12 cellular contexts compared by ENCODE assay signal in the genomic region with DNA sequence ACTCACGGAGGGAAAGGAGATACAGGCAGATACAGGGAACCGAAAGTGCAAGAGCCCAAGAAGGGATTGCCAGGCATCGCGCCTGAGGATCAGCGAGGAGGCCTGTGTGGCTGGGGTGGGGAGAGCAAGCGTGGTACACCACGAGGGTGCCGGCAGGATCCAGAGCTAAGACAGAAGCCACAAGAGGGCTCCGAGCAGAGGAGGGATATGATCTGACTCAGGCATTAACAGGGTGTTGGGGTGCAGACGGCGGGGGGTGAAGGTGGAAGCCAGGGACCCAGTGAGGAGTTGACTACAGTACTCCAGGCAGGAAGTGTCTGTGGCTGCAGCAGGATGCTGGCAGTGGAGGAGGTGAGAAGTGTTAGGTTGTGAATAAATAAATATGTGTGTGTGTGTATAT. TPM values are rescaled to one million over a fixed set of nuclear protein-coding genes. Genes with fewer than 3 reads are reported as not detected.
A peak's percentile ranks its signal among the peaks of the same experiment; 100 is the strongest.
DNase-seq lines count a peak whose midpoint lies in the region; ATAC-seq lines count a peak whose summit lies in the region.
"Had no signal": no experiment of that assay in that cellular context is flagged by ENCODE, and none has a peak within 500 bp of the region (broad histone marks: within the 10 kb centered on the region; RNA-seq: fewer than 3 reads in every experiment).

No MANE protein-coding gene starts in this region.

- peaks cover 26% of the 10 kb centered on the region for H3K36me3 ChIP-seq in thymus (ENCODE audit: control insufficient read depth, insufficient read depth)
- H3K36me3 ChIP-seq: neural progenitor cell had no signal

- WGBS in thymus, result 21% methylated on average over 11 of the region's 11 CpGs

- peak; percentile 35 for DNase-seq in stimulated activated CD4-positive, alpha-beta T cell treated with anti-CD3 and anti-CD28 coated beads, Interleukin-15, amount 100 ng/mL, for 24 hours
- no peak for DNase-seq in stimulated activated CD4-positive, alpha-beta T cell treated with anti-CD3 and anti-CD28 coated beads, Interleukin-4, amount 100 ng/mL, for 1 hour
- peak; percentile 72 for DNase-seq in activated CD8-positive, alpha-beta memory T cell treated with anti-CD3 and anti-CD28 coated beads for 24 hours
- peak; percentile 67 for DNase-seq in central memory CD4-positive, alpha-beta T cell
- DNase-seq in COLO668 (lab: John Stamatoyannopoulos, UW; ENCODE audit: unreplicated experiment), result no peak
- no peak for DNase-seq in NCI-H1092 treated with DMSO at 0.1 percent for 48 hours (lab: John Stamatoyannopoulos, UW)
- DNase-seq: SK-N-SH, upper lobe of right lung had no signal

- no peak overlapping the region for H3K4me3 ChIP-seq in thymus (ENCODE audit: low read length)
- H3K4me3 ChIP-seq: esophagus muscularis mucosa, neural progenitor cell, upper lobe of right lung had no signal

- no peak for ATAC-seq in HG03342 (IDR thresholded peaks at IDR 0.05; ENCODE audit: unreplicated experiment)
- ATAC-seq: upper lobe of right lung had no signal

- H3K27ac ChIP-seq in thymus (ENCODE audit: low read depth), result peak overlapping the region; percentile 47
- H3K27ac ChIP-seq: esophagus muscularis mucosa, neural progenitor cell, upper lobe of right lung had no signal

- no peaks in the 10 kb centered on the region for H3K27me3 ChIP-seq in thymus (ENCODE audit: control insufficient read depth, insufficient read depth)
- H3K27me3 ChIP-seq: esophagus muscularis mucosa, neural progenitor cell, upper lobe of right lung had no signal

- no peaks in the 10 kb centered on the region for H3K9me3 ChIP-seq in thymus (ENCODE audit: control insufficient read depth)
- H3K9me3 ChIP-seq: esophagus muscularis mucosa, SK-N-SH, upper lobe of right lung had no signal

- peaks cover 4% of the 10 kb centered on the region for H3K4me1 ChIP-seq in thymus (ENCODE audit: control insufficient read depth, insufficient read depth, low read length)

RNA-seq across cellular contexts. Expression of gene PPP1R37, which starts 5.4 kb away (rescaled TPM):
- 39.3 TPM for polyA plus RNA-seq in thymus

RNA-seq across cellular contexts. Expression of gene GEMIN7, which starts 8.5 kb away (rescaled TPM):
- polyA plus RNA-seq in thymus, result 32.3 TPM

RNA-seq across cellular contexts. Expression of gene ZNF296, which starts 11.3 kb away (rescaled TPM):
- 2.9 TPM for polyA plus RNA-seq in thymus

RNA-seq across cellular contexts. Expression of gene CLASRP, which starts 48.7 kb away (rescaled TPM):
- 147 TPM for polyA plus RNA-seq in thymus

Comparison
In these comparisons a context has a peak if more than half of its experiments do, and no peak if none do; other contexts are left out.
1. DNase-seq: peak in stimulated activated CD4-positive, alpha-beta T cell treated with anti-CD3 and anti-CD28 coated beads, Interleukin-15, amount 100 ng/mL, for 24 hours (single experiment), activated CD8-positive, alpha-beta memory T cell treated with anti-CD3 and anti-CD28 coated beads for 24 hours (single experiment) and central memory CD4-positive, alpha-beta T cell (single experiment); none in stimulated activated CD4-positive, alpha-beta T cell treated with anti-CD3 and anti-CD28 coated beads, Interleukin-4, amount 100 ng/mL, for 1 hour (single experiment), COLO668 (single experiment) and NCI-H1092 treated with DMSO at 0.1 percent for 48 hours (single experiment).